Comparison of ENCODE assay signal across 1 cellular context in the genomic region with DNA sequence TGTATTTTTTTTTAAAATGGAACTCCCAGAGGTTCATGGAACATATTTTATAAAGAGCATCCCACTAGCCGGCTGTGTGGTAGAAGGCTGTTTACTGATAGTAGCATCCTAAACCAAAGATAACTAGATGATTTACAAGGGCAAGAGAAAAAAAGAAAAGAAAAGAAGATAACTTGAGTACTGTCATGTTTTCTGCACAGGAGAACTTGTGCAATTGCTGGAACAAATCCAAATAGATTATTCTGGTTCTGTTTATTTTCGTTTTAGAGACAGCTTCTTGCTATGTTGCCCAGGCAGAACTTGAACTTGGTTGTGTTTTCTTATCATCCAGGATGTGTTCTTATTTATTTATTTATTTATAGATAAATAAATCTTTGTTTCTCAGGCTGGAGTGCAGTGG.
TF ChIP-seq lines count a peak whose summit lies in the region.

No MANE protein-coding gene starts in this region.

TF ChIP-seq in IMR-90, 13 proteins besides CTCF, POLR2A, EP300 and RAD21:
- peak; percentile 94 for TF ChIP-seq CEBPB (IDR thresholded peaks at IDR 0.05; ENCODE audit: low read depth, low read length)
- no peak for TF ChIP-seq CHD1 (IDR thresholded peaks at IDR 0.05; ENCODE audit: low read depth, low read length)
